ENCODE assay signal across 17 cellular contexts in genomic region chr15:55768670-55769185, GRCh38. TPM values are rescaled to one million over a fixed set of nuclear protein-coding genes. Genes with fewer than 3 reads are reported as not detected.
DNase-seq lines count a peak whose midpoint lies in the region; ATAC-seq, FAIRE-seq and TF ChIP-seq lines count a peak whose summit lies in the region.
"Had no signal": no experiment of that assay in that cellular context is flagged by ENCODE, and none has a peak within 500 bp of the region (broad histone marks: within the 10 kb centered on the region; RNA-seq: fewer than 3 reads in every experiment).

No MANE protein-coding gene starts in this region.

- H3K9me3 ChIP-seq in BE2C (no peaks in the 10 kb centered on the region), prostate gland (no peaks in the 10 kb centered on the region)
- H3K9me3 ChIP-seq: A549 had no signal

- no peak for FAIRE-seq in bronchial epithelial cell (lab: Jason Lieb, UNC)
- FAIRE-seq: A549, GM19239 had no signal

- POLR2A ChIA-PET in activated CD4-positive, alpha-beta T cell treated with anti-CD3 and anti-CD28 coated beads, Interleukin-2, amount 10 ng/mL, durations not matched to agents 7 days and 5 days (lab: Charles Lee) = no interaction called here

- H3K27ac ChIP-seq in prostate gland = no peak overlapping the region
- H3K27ac ChIP-seq: A549 had no signal

- H3K27me3 ChIP-seq in BE2C (no peaks in the 10 kb centered on the region), bronchial epithelial cell (ENCODE audit: control insufficient read depth, insufficient read depth, low read length) (no peaks in the 10 kb centered on the region), prostate gland (replicated peaks; ENCODE audit: insufficient read depth) (no peaks in the 10 kb centered on the region)

- no peak overlapping the region for H3K4me3 ChIP-seq in BE2C (ENCODE audit: low read depth, low read length)
- no peak overlapping the region for H3K4me3 ChIP-seq in bronchial epithelial cell (ENCODE audit: low read depth, low read length)
- H3K4me3 ChIP-seq in prostate gland = no peak overlapping the region
- H3K4me3 ChIP-seq: A549 had no signal

- CTCF ChIA-PET in activated CD4-positive, alpha-beta T cell treated with anti-CD3 and anti-CD28 coated beads, Interleukin-2, amount 10 ng/mL, durations not matched to agents 7 days and 5 days (lab: Charles Lee) = no interaction called here

- no peaks in the 10 kb centered on the region for H3K36me3 Mint-ChIP-seq in HFFc6 (ENCODE audit: low read depth)
- H3K36me3 Mint-ChIP-seq in nephron progenitor cell (ENCODE audit: low read depth) = no peaks in the 10 kb centered on the region
- H3K36me3 Mint-ChIP-seq in activated T-helper 17 cell treated with anti-CD3 and anti-CD28 coated beads, Interleukin-2, amount 50 U/mL, for 72 hours (ENCODE audit: low read depth) = no peaks in the 10 kb centered on the region
- H3K36me3 Mint-ChIP-seq in activated CD4-positive, alpha-beta T cell treated with anti-CD3 and anti-CD28 coated beads, Interleukin-2, amount 10 ng/mL, durations not matched to agents 7 days and 5 days (ENCODE audit: low read depth) = no peaks in the 10 kb centered on the region

- H3K9me3 Mint-ChIP-seq in HFFc6 (no peaks in the 10 kb centered on the region), nephron progenitor cell (peaks cover 4% of the 10 kb centered on the region)
- H3K9me3 Mint-ChIP-seq in activated T-helper 17 cell treated with anti-CD3 and anti-CD28 coated beads, Interleukin-2, amount 50 U/mL, for 72 hours = no peaks in the 10 kb centered on the region
- H3K9me3 Mint-ChIP-seq in activated CD4-positive, alpha-beta T cell treated with anti-CD3 and anti-CD28 coated beads, Interleukin-2, amount 10 ng/mL, durations not matched to agents 7 days and 5 days = no peaks in the 10 kb centered on the region

- TF ChIP-seq CTCF in BE2C (IDR thresholded peaks at IDR 0.05; ENCODE audit: low read depth, low read length) (no peak), HFFc6 (IDR thresholded peaks at IDR 0.05) (no peak), bronchial epithelial cell (IDR thresholded peaks at IDR 0.05; ENCODE audit: insufficient read depth, low read length, severe bottlenecking) (no peak), nephron progenitor cell (IDR thresholded peaks at IDR 0.05) (no peak), prostate gland (IDR thresholded peaks at IDR 0.05) (no peak)

- H3K4me1 Mint-ChIP-seq in HFFc6 (ENCODE audit: low read depth) (peaks cover 15% of the 10 kb centered on the region), nephron progenitor cell (peaks cover 67% of the 10 kb centered on the region)
- no peaks in the 10 kb centered on the region for H3K4me1 Mint-ChIP-seq in activated T-helper 17 cell treated with anti-CD3 and anti-CD28 coated beads, Interleukin-2, amount 50 U/mL, for 72 hours
- H3K4me1 Mint-ChIP-seq in activated CD4-positive, alpha-beta T cell treated with anti-CD3 and anti-CD28 coated beads, Interleukin-2, amount 10 ng/mL, durations not matched to agents 7 days and 5 days = peaks cover 6% of the 10 kb centered on the region

- 73% methylated on average over 10 of the region's 10 CpGs for WGBS in prostate gland

- H3K4me1 ChIP-seq in BE2C (peaks cover 8% of the 10 kb centered on the region), prostate gland (replicated peaks) (no peaks in the 10 kb centered on the region)
- H3K4me1 ChIP-seq: A549 had no signal

- intact Hi-C loops in prostate gland (cut with DNase I) = no loop called here

- TF ChIP-seq POLR2A in prostate gland (IDR thresholded peaks at IDR 0.05) = no peak

- H3K27me3 Mint-ChIP-seq in HFFc6 (ENCODE audit: insufficient read depth) (no peaks in the 10 kb centered on the region; the same call in 1 of the 2 replicates), nephron progenitor cell (ENCODE audit: low read depth, poor library complexity) (peaks cover under 1% of the 10 kb centered on the region)
- H3K27me3 Mint-ChIP-seq in activated T-helper 17 cell treated with anti-CD3 and anti-CD28 coated beads, Interleukin-2, amount 50 U/mL, for 72 hours = peaks cover 11% of the 10 kb centered on the region
- H3K27me3 Mint-ChIP-seq in activated CD4-positive, alpha-beta T cell treated with anti-CD3 and anti-CD28 coated beads, Interleukin-2, amount 10 ng/mL, durations not matched to agents 7 days and 5 days = peaks cover 12% of the 10 kb centered on the region

- DNase-seq in BE2C (peak; percentile 20), HFFc6 (no peak), bronchial epithelial cell (ENCODE audit: low read depth) (peak; percentile 11), nephron progenitor cell (no peak), prostate gland (ENCODE audit: low spot score) (no peak), NCI-H345 treated with DMSO at 0.1 percent for 48 hours (lab: John Stamatoyannopoulos, UW; ENCODE audit: unreplicated experiment) (no peak)
- DNase-seq in activated CD4-positive, alpha-beta T cell treated with anti-CD3 and anti-CD28 coated beads, Interleukin-2, amount 10 ng/mL, durations not matched to agents 7 days and 5 days = no peak
- DNase-seq: C1 segment of cervical spinal cord, IMR-90, Karpas-422, NCI-H1417 treated with DMSO at 0.1 percent for 48 hours, NCI-H1930, NCI-H774 had no signal

- H3K36me3 ChIP-seq in BE2C (no peaks in the 10 kb centered on the region), bronchial epithelial cell (ENCODE audit: control insufficient read depth, insufficient read depth, low read length) (no peaks in the 10 kb centered on the region), prostate gland (no peaks in the 10 kb centered on the region)

- ATAC-seq in activated T-helper 17 cell treated with anti-CD3 and anti-CD28 coated beads, Interleukin-2, amount 50 U/mL, for 72 hours (replicated peaks) = no peak
- ATAC-seq: A549, Right ventricle myocardium inferior had no signal

- H3K4me3 Mint-ChIP-seq in HFFc6 (0 out of 2 replicates have a peak overlapping the region, but pooled peaks have one; percentile 5), nephron progenitor cell (no peak overlapping the region)
- H3K4me3 Mint-ChIP-seq in activated T-helper 17 cell treated with anti-CD3 and anti-CD28 coated beads, Interleukin-2, amount 50 U/mL, for 72 hours = no peak overlapping the region
- H3K4me3 Mint-ChIP-seq in activated CD4-positive, alpha-beta T cell treated with anti-CD3 and anti-CD28 coated beads, Interleukin-2, amount 10 ng/mL, durations not matched to agents 7 days and 5 days = no peak overlapping the region

- H3K27ac Mint-ChIP-seq in HFFc6 (no peak overlapping the region), nephron progenitor cell (peak overlapping the region; percentile 97)
- no peak overlapping the region for H3K27ac Mint-ChIP-seq in activated T-helper 17 cell treated with anti-CD3 and anti-CD28 coated beads, Interleukin-2, amount 50 U/mL, for 72 hours
- no peak overlapping the region for H3K27ac Mint-ChIP-seq in activated CD4-positive, alpha-beta T cell treated with anti-CD3 and anti-CD28 coated beads, Interleukin-2, amount 10 ng/mL, durations not matched to agents 7 days and 5 days

RNA-seq across cellular contexts. Expression of gene PRTG, which starts 25.8 kb away (rescaled TPM):
- 4.6 TPM for polyA plus RNA-seq in BE2C (2012; ENCODE audit: insufficient read depth, insufficient read length, low read depth)
- total RNA-seq in HFFc6 (2021; fragmentation: NEBNext Ultra II Directional; extraction: Animal tissue kit (Norgen Biotek cat#: 25700)) = 1 to 10 TPM in 4 of 6 experiments, under 1 TPM in 2; 0.21 to 2.1 (median 1.3) TPM
- total RNA-seq in bronchial epithelial cell (under 0.01 TPM in 1 of 2 replicates, not detected in the other), prostate gland (1 to 10 TPM; 6.1 to 9.4 TPM)
- total RNA-seq in activated T-helper 17 cell treated with anti-CD3 and anti-CD28 coated beads, Interleukin-2, amount 50 U/mL, for 72 hours = not detected
- not detected for total RNA-seq in activated CD4-positive, alpha-beta T cell treated with anti-CD3 and anti-CD28 coated beads, Interleukin-2, amount 10 ng/mL, durations not matched to agents 7 days and 5 days

Comparison
In these comparisons a context has a peak if more than half of its experiments do, and no peak if none do; other contexts are left out.
1. DNase-seq: peak in BE2C (single experiment) and bronchial epithelial cell (single experiment); none in HFFc6 (single experiment), nephron progenitor cell (single experiment), activated CD4-positive, alpha-beta T cell treated with anti-CD3 and anti-CD28 coated beads, Interleukin-2, amount 10 ng/mL, durations not matched to agents 7 days and 5 days (single experiment), prostate gland (single experiment) and NCI-H345 treated with DMSO at 0.1 percent for 48 hours (single experiment).